1 cellular context compared by ENCODE assay signal in the genomic region with DNA sequence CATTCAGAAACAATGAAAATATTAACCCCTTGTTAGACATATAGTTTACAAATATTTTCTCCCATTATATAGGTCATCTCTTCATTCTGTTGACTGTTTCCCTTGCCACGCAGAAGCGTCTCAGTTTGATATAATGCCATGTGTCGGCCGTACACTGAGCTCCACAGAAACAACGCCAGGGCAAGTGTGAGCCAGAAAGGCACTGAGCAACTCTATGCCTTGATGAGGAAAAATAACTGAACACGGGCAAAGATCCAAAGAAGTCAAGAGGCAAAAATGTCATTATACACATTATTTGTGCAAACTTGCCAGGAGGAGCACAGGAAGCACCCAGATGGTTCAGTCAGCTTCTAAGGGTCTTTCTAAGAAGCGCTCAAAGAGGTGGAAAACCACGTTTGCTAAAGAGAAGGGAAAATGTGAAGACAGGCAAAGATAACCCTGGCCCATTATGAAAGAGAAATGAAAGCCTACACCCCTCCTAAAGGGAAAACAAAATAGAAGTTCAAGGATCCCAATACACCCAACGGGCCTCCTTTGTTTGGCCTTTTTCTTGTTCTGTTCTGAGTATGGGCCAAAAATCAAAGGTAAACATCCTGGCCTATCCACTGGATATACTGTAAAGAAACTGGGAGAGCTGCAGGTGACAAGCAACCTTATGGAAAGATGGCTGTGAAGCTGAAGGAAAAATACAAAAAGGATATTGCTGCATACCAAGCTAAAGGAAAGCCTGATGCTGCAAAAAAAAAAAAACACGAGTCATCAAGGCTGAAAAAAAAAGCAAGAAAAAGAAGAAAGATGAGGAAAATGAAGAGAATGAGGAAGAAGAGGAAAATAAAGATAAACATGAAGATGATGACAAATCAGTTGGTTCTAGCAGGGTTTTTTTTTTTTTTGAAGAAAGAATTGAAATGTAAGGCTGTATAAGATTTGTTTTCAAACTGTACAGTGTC.
TF ChIP-seq lines count a peak whose summit lies in the region.

No MANE protein-coding gene starts in this region.

TF ChIP-seq in endothelial cell of umbilical vein, 7 proteins besides CTCF, POLR2A, EP300 and RAD21 (continued from another document):
- TF ChIP-seq, protein P1, sequence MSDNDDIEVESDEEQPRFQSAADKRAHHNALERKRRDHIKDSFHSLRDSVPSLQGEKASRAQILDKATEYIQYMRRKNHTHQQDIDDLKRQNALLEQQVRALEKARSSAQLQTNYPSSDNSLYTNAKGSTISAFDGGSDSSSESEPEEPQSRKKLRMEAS (IDR thresholded peaks at IDR 0.05; ENCODE audit: insufficient read depth, insufficient read length) = no peak
TF ChIP-seq in endothelial cell of umbilical vein: peak in this region for 0.
